In the genomic region with DNA sequence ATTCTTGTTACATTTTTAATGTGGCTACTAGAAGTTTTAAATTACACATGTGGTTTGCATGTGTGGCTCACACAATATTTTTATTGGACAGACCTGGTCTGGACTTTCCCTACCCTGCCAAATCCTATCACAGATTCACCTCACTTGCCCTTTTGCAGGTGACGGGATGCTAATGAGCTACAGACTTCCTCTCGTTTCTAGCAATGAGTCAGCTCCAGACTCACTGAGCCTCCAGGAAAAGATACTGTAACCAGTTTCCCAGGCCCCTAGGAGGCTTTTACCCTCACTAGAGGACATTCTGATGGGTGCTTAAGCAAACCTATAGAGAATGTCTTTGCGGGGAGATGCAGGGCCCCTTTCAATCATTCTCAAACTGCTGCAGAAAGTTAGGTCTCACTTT, we compare ENCODE assay signal across 8 cellular contexts.
DNase-seq lines count a peak whose midpoint lies in the region; ATAC-seq and TF ChIP-seq lines count a peak whose summit lies in the region.

No MANE protein-coding gene starts in this region.

- DNase-seq in glomerular visceral epithelial cell (ENCODE audit: extremely low spot score) (peak; percentile 30), osteocyte (ENCODE audit: extremely low spot score, unreplicated experiment) (no peak), COLO829 (ENCODE audit: low spot score) (no peak), LoVo (ENCODE audit: low spot score) (no peak), hepatocyte (ENCODE audit: low spot score) (no peak)

- no peak overlapping the region for H3K9ac ChIP-seq in KMS-11

- no peak overlapping the region for H3K4me3 Mint-ChIP-seq in osteocyte (ENCODE audit: unreplicated experiment)

- no peak for TF ChIP-seq CTCF in KMS-11 (conservative IDR thresholded peaks at IDR 0.05; ENCODE audit: low read depth, low read length)
- TF ChIP-seq CTCF in osteocyte (IDR thresholded peaks at IDR 0.05), result no peak
- no peak for TF ChIP-seq CTCF in hepatocyte (IDR thresholded peaks at IDR 0.05; ENCODE audit: poor library complexity)

- H3K9me2 ChIP-seq in hepatocyte (replicated peaks; ENCODE audit: insufficient read depth), result no peaks in the 10 kb centered on the region

- H2AFZ ChIP-seq in KMS-11 (ENCODE audit: low read depth), result no peak overlapping the region
- no peak overlapping the region for H2AFZ ChIP-seq in hepatocyte

- no peak overlapping the region for H3K27ac ChIP-seq in KMS-11
- no peak overlapping the region for H3K27ac ChIP-seq in hepatocyte

- no peaks in the 10 kb centered on the region for H3K36me3 Mint-ChIP-seq in osteocyte (ENCODE audit: unreplicated experiment)

- no peaks in the 10 kb centered on the region for H3K79me2 ChIP-seq in KMS-11 (ENCODE audit: insufficient read depth, low read depth)
- no peaks in the 10 kb centered on the region for H3K79me2 ChIP-seq in hepatocyte

- peaks cover 11% of the 10 kb centered on the region for H3K4me1 Mint-ChIP-seq in osteocyte (ENCODE audit: unreplicated experiment)

- H4K20me1 ChIP-seq in KMS-11 (ENCODE audit: insufficient read depth), result no peaks in the 10 kb centered on the region
- no peaks in the 10 kb centered on the region for H4K20me1 ChIP-seq in hepatocyte (ENCODE audit: insufficient read depth, poor library complexity, severe bottlenecking)

- H3K27me3 Mint-ChIP-seq in osteocyte (ENCODE audit: unreplicated experiment), result no peaks in the 10 kb centered on the region

- H3K27me3 ChIP-seq in KMS-11 (ENCODE audit: insufficient read depth, low read depth) (no peaks in the 10 kb centered on the region), hepatocyte (no peaks in the 10 kb centered on the region)

- H3K27ac Mint-ChIP-seq in osteocyte (ENCODE audit: unreplicated experiment), result no peak overlapping the region

- WGBS in hepatocyte (ENCODE audit: low lambda C conversion rate, missing lambda C conversion rate), result 77% methylated on average over 3 of the region's 3 CpGs

- H3K9me3 ChIP-seq in hepatocyte (ENCODE audit: low read depth), result no peaks in the 10 kb centered on the region

- ATAC-seq in GM18499 (IDR thresholded peaks at IDR 0.05; ENCODE audit: insufficient read depth, unreplicated experiment) (peak; percentile 78), GM21576 (IDR thresholded peaks at IDR 0.05; ENCODE audit: unreplicated experiment) (peak; percentile 85)

- H3K4me3 ChIP-seq in KMS-11 (IDR thresholded peaks at IDR 0.05; ENCODE audit: insufficient read depth, low read depth, low read length) (no peak overlapping the region), hepatocyte (no peak overlapping the region)

- peak overlapping the region; percentile 30; the same call in 1 of the 2 replicates for H3K4me2 ChIP-seq in KMS-11
- no peak overlapping the region for H3K4me2 ChIP-seq in hepatocyte

- H3K4me1 ChIP-seq in KMS-11 (ENCODE audit: low read depth, poor library complexity, severe bottlenecking) (peaks cover 17% of the 10 kb centered on the region), hepatocyte (ENCODE audit: insufficient read depth) (peaks cover 8% of the 10 kb centered on the region)

- H3K9me3 Mint-ChIP-seq in osteocyte (ENCODE audit: unreplicated experiment), result no peaks in the 10 kb centered on the region

- no peaks in the 10 kb centered on the region for H3K36me3 ChIP-seq in KMS-11 (ENCODE audit: insufficient read depth)
- no peaks in the 10 kb centered on the region for H3K36me3 ChIP-seq in hepatocyte (replicated peaks; ENCODE audit: insufficient read depth, low read depth)
